Comparison of ENCODE assay signal across 9 cellular contexts in genomic region chr20:25341716-25342680, GRCh38. TPM values are rescaled to one million over a fixed set of nuclear protein-coding genes. Genes with fewer than 3 reads are reported as not detected.
DNase-seq lines count a peak whose midpoint lies in the region; ATAC-seq and TF ChIP-seq lines count a peak whose summit lies in the region.
"Had no signal": no experiment of that assay in that cellular context is flagged by ENCODE, and none has a peak within 500 bp of the region (broad histone marks: within the 10 kb centered on the region; RNA-seq: fewer than 3 reads in every experiment).

No MANE protein-coding gene starts in this region.

- peaks cover 42% of the 10 kb centered on the region for H3K79me2 ChIP-seq in PC-3 (ENCODE audit: low read length)

- intact Hi-C loops in PC-3 (cut with micrococcal nuclease) = no loop called here

- no peaks in the 10 kb centered on the region for H3K9me3 ChIP-seq in PC-3 (ENCODE audit: low read length)
- H3K9me3 ChIP-seq: thyroid gland had no signal

- POLR2A ChIA-PET in PC-3 (lab: Charles Lee; ENCODE audit: unreplicated experiment) = no interaction called here

- no peak for ATAC-seq in PC-3

- H3K9ac ChIP-seq in PC-3 (ENCODE audit: low read length) = no peak overlapping the region

- no peaks in the 10 kb centered on the region for H3K27me3 ChIP-seq in PC-3 (ENCODE audit: low read length)
- H3K27me3 ChIP-seq: thyroid gland had no signal

- H3K36me3 ChIP-seq in PC-3 (ENCODE audit: low read depth, low read length) = no peaks in the 10 kb centered on the region
- H3K36me3 ChIP-seq: thyroid gland had no signal

- TF ChIP-seq CTCF in PC-3 (conservative IDR thresholded peaks at IDR 0.05; ENCODE audit: low read depth, low read length) = no peak
- no peak for TF ChIP-seq CTCF in GM10266 (IDR thresholded peaks at IDR 0.05; ENCODE audit: control insufficient read depth, insufficient read depth, low read depth, missing control alignments)

- H3K4me1 ChIP-seq in PC-3 (ENCODE audit: insufficient read depth, low read length) = 0 out of 2 replicates have a peak, but pooled peaks cover 2% of the 10 kb centered on the region

- no peak overlapping the region for H3K4me3 ChIP-seq in PC-3 (ENCODE audit: low read length)
- H3K4me3 ChIP-seq: thyroid gland had no signal

- H2AFZ ChIP-seq in PC-3 (ENCODE audit: low read length) = no peak overlapping the region

- H3K27ac ChIP-seq in PC-3 (ENCODE audit: low read length) = no peak overlapping the region
- H3K27ac ChIP-seq: thyroid gland had no signal

- no peaks in the 10 kb centered on the region for H4K20me1 ChIP-seq in PC-3 (ENCODE audit: low read length)

- peak; percentile 24 for DNase-seq in ELR (ENCODE audit: low read depth)
- DNase-seq in NAMALWA (ENCODE audit: low spot score) = peak; percentile 18
- DNase-seq in PC-3 = peak; percentile 22
- DNase-seq in iris pigment epithelial cell (ENCODE audit: low read depth) = peak; percentile 28
- DNase-seq in KG1 (lab: John Stamatoyannopoulos, UW) = no peak
- no peak for DNase-seq in GM10266 (ENCODE audit: extremely low spot score)
- DNase-seq in NOMO-1 treated with DMSO at 0.1 percent for 48 hours (lab: John Stamatoyannopoulos, UW; ENCODE audit: unreplicated experiment) = no peak
- DNase-seq: Kasumi-1 had no signal

- CTCF ChIA-PET in PC-3 (lab: Charles Lee) = no interaction called here

- no peak overlapping the region for H3K4me2 ChIP-seq in PC-3 (ENCODE audit: low read length)

- no peaks in the 10 kb centered on the region for H3F3A ChIP-seq in PC-3 (ENCODE audit: low read length, unreplicated experiment)

- H3K9me2 ChIP-seq in PC-3 (replicated peaks; ENCODE audit: low read length) = no peaks in the 10 kb centered on the region

- no TSS peak for BruUV-seq in PC-3 (replicated peaks; lab: Mats Ljungman, UMichigan)

RNA-seq across cellular contexts. Expression of gene ABHD12, which starts 48.6 kb away (rescaled TPM):
- 48.3 and 64.2 TPM in 2 replicates for total RNA-seq in PC-3 (2014; rRNA removed)

Comparison
In these comparisons a context has a peak if more than half of its experiments do, and no peak if none do; other contexts are left out.
1. DNase-seq: peak in ELR (single experiment), NAMALWA (single experiment), PC-3 (single experiment) and iris pigment epithelial cell (single experiment); none in KG1 (single experiment), GM10266 (single experiment) and NOMO-1 treated with DMSO at 0.1 percent for 48 hours (single experiment).